Comparison of ENCODE assay signal across 8 cellular contexts in the genomic region with DNA sequence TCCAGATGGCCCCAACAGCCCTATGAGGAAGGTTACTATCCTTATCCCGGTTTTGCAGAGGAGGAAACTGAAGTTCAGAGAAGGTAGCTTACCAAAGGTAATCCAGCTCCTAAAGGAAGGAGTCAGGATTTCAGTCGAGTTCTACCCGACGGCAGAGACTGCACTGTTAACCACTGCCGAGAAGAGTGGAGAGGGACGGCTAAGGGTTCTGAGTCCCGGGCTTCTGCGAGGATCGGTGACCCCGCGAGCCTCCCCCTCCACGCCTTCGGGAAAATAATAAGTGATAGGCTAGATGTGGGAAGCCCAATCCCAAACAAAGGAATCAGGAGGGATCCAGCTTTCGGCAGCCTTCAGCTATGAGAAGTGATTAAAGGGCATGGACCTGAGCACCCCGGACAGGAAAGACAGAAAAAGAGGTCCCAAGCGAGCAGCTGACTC. TPM values are rescaled to one million over a fixed set of nuclear protein-coding genes. Genes with fewer than 3 reads are reported as not detected.
DNase-seq lines count a peak whose midpoint lies in the region; ATAC-seq, FAIRE-seq and TF ChIP-seq lines count a peak whose summit lies in the region.

No MANE protein-coding gene starts in this region.

- no TSS peak for BruUV-seq in HepG2 (replicated peaks; lab: Mats Ljungman, UMichigan)

- H3K36me3 ChIP-seq in astrocyte (ENCODE audit: insufficient read depth, low read length) = no peaks in the 10 kb centered on the region
- 0 out of 5 replicates have a peak, but pooled peaks cover 0 to 2% of the 10 kb centered on the region in 2 experiments for H3K36me3 ChIP-seq in HepG2 (replicated peaks in 1 of 2; ENCODE audit: control insufficient read depth in 1 of 2, insufficient read depth in 2 of 2, low read length in 2 of 2)
- no peaks in the 10 kb centered on the region for H3K36me3 ChIP-seq in upper lobe of left lung

- H3K9ac ChIP-seq in astrocyte (ENCODE audit: low read length) = peak overlapping the region; percentile 82
- peak overlapping the region; percentile 87 for H3K9ac ChIP-seq in HepG2 (ENCODE audit: insufficient read depth, low read depth, low read length)

- no peaks in the 10 kb centered on the region for H3K79me2 ChIP-seq in astrocyte (ENCODE audit: insufficient read depth, low read length)
- H3K79me2 ChIP-seq in HepG2 (ENCODE audit: insufficient read depth, low read length) = peaks cover 3% of the 10 kb centered on the region

- H3K4me3 ChIP-seq in astrocyte (ENCODE audit: insufficient read depth, low read depth, low read length) = peak overlapping the region; percentile 73
- H3K4me3 ChIP-seq in HepG2 (replicated peaks in 1 of 3; ENCODE audit: insufficient read depth in 1 of 3, low read depth in 2 of 3, low read length in 3 of 3) = peak overlapping the region; percentile 64 to 76 (median 67)
- H3K4me3 ChIP-seq in upper lobe of left lung = peak overlapping the region; percentile 25 to 66 (median 64)

- H3K36me3 Mint-ChIP-seq in astrocyte (ENCODE audit: low read depth, unreplicated experiment) = peaks cover under 1% of the 10 kb centered on the region

- no peaks in the 10 kb centered on the region for H3K27me3 Mint-ChIP-seq in astrocyte (ENCODE audit: low read depth, unreplicated experiment)

- TF ChIP-seq CTCF in astrocyte (IDR thresholded peaks at IDR 0.05; ENCODE audit: insufficient read depth, low read depth, low read length) (no peak), HepG2 (CRISPR knock-in tag; IDR thresholded peaks at IDR 0.05) (no peak), upper lobe of left lung (IDR thresholded peaks at IDR 0.05) (no peak)

- no peaks in the 10 kb centered on the region for H4K20me1 ChIP-seq in astrocyte (ENCODE audit: insufficient read depth, low read length)
- no peaks in the 10 kb centered on the region for H4K20me1 ChIP-seq in HepG2 (ENCODE audit: insufficient read depth, low read length)

- intact Hi-C loops in HepG2 (cut with micrococcal nuclease; ENCODE audit: unreplicated experiment) = loop anchor here (1.0 kb wide), 1 partner anchor 18 kb away; no protein-coding TSS in a partner anchor

- H3K4me2 ChIP-seq in astrocyte (ENCODE audit: low read length) (peak overlapping the region; percentile 91), HepG2 (ENCODE audit: low read depth, low read length) (peak overlapping the region; percentile 95)

- no peak for TF ChIP-seq EP300 in HepG2 (IDR thresholded peaks at IDR 0.05; ENCODE audit: low read depth in 2 of 2, low read length in 2 of 2)
- TF ChIP-seq EP300 in HepG2 (CRISPR knock-in tag; IDR thresholded peaks at IDR 0.05; ENCODE audit: borderline replicate concordance) = no peak
- no peak for TF ChIP-seq EP300 in upper lobe of left lung (IDR thresholded peaks at IDR 0.05)

- peak overlapping the region; percentile 87 for H3K27ac ChIP-seq in astrocyte (ENCODE audit: low read depth, low read length)
- peak overlapping the region; percentile 93 for H3K27ac ChIP-seq in HepG2 (ENCODE audit: extremely low read length, insufficient read depth, low read length)
- peak overlapping the region; percentile 92 to 98 (median 96) for H3K27ac ChIP-seq in upper lobe of left lung

- H3K27me3 ChIP-seq in astrocyte (ENCODE audit: insufficient read depth, low read length) (no peaks in the 10 kb centered on the region), HepG2 (ENCODE audit: control insufficient read depth in 1 of 2, insufficient read depth in 2 of 2, low read length in 2 of 2) (no peaks in the 10 kb centered on the region), upper lobe of left lung (no peaks in the 10 kb centered on the region)

- in situ Hi-C loops in HepG2 (cut with HindIII; ENCODE audit: extremely low pct_ligation_motif_present, low pct_unique_long_range_greater_than_20kb) = no loop called here

- H3K4me1 ChIP-seq in astrocyte (ENCODE audit: insufficient read depth, low read length) = peaks cover 26% of the 10 kb centered on the region
- peaks cover 59% of the 10 kb centered on the region for H3K4me1 ChIP-seq in HepG2 (ENCODE audit: insufficient read depth, low read length)
- H3K4me1 ChIP-seq in upper lobe of left lung = peaks cover 39 to 62% (median 52%) of the 10 kb centered on the region in 4 donors

- H3K9me3 ChIP-seq in astrocyte (ENCODE audit: insufficient read depth, low read depth, low read length) (no peaks in the 10 kb centered on the region), HepG2 (ENCODE audit: low read length) (no peaks in the 10 kb centered on the region), upper lobe of left lung (no peaks in the 10 kb centered on the region)

- TF ChIP-seq POLR2A in HepG2 (IDR thresholded peaks at IDR 0.05; ENCODE audit: insufficient read depth in 1 of 2, low read depth in 2 of 2, low read length in 2 of 2) (no peak), upper lobe of left lung (IDR thresholded peaks at IDR 0.05) (peak in 1 of 4 donors; percentile 32)

- no peaks in the 10 kb centered on the region for H3K9me3 Mint-ChIP-seq in astrocyte (ENCODE audit: unreplicated experiment)

- DNase-seq in astrocyte (ENCODE audit: low read depth) = peak; percentile 3
- no peak for DNase-seq in HepG2 (ENCODE audit: low spot score)
- DNase-seq in upper lobe of left lung = no peak
- DNase-seq in activated CD4-positive, CD25-positive, alpha-beta regulatory T cell (lab: John Stamatoyannopoulos, UW) = no peak
- DNase-seq in RKO (ENCODE audit: low spot score) = no peak
- no peak for DNase-seq in NCI-H2107 treated with DMSO at 0.1 percent for 48 hours (lab: John Stamatoyannopoulos, UW; ENCODE audit: unreplicated experiment)

- no peak for FAIRE-seq in astrocyte (lab: Jason Lieb, UNC)
- peak; percentile 23 for FAIRE-seq in HepG2 (lab: Jason Lieb, UNC)

- H3K4me1 Mint-ChIP-seq in astrocyte (ENCODE audit: low read depth, unreplicated experiment) = peaks cover 23% of the 10 kb centered on the region

- peak; percentile 3 for ATAC-seq in GM18511 (IDR thresholded peaks at IDR 0.05; ENCODE audit: unreplicated experiment)
- peak; percentile 2 for ATAC-seq in HG03103 (IDR thresholded peaks at IDR 0.05; ENCODE audit: low read depth, unreplicated experiment)
- ATAC-seq in HepG2 = peak; percentile 9
- peak in 1 of 2 donors; percentile 0 for ATAC-seq in upper lobe of left lung (ENCODE audit: low FRiP score in 2 of 2)

- H3K27ac Mint-ChIP-seq in astrocyte (ENCODE audit: unreplicated experiment) = peak overlapping the region; percentile 76

- POLR2A ChIA-PET in HepG2 (lab: Yijun Ruan, JAX) = interaction anchor here (0.6 to 3.5 kb wide), 21 partner anchors 10 to 473 kb away, joined by 3 to 34 read pairs (median 6); a partner anchor contains a TSS

- CTCF ChIA-PET in HepG2 (lab: Yijun Ruan, JAX; ENCODE audit: low intra/inter-chr PET ratio, low total read pairs) = no interaction called here

- no peak for TF ChIP-seq RAD21 in HepG2 (CRISPR knock-in tag; IDR thresholded peaks at IDR 0.05)

- H2AFZ ChIP-seq in astrocyte (ENCODE audit: low read depth, low read length) (peak overlapping the region; percentile 88), HepG2 (ENCODE audit: low read length) (no peak overlapping the region)

- under 1% methylated on average over 16 of the region's 16 CpGs for WGBS in HepG2 (ENCODE audit: low lambda C conversion rate)
- whole genome bisulfite sequencing in upper lobe of left lung, 2 donors = 0 to 1% methylated on average over 14 to 16 of the region's 16 CpGs

- H3K4me3 Mint-ChIP-seq in astrocyte (ENCODE audit: unreplicated experiment) = peak overlapping the region; percentile 91

RNA-seq across cellular contexts. Expression of a gene that starts 0.6 kb away (rescaled TPM):
- 5.8 and 7.3 TPM in 2 replicates for total RNA-seq in astrocyte
- 12.6 and 13.8 TPM in 2 replicates for total RNA-seq in HepG2 (2016; rRNA removed; fragmentation: Illumina TruSeq; extraction: Trizol)
- total RNA-seq in HepG2 (2016; cell fraction: cytosol; rRNA removed; fragmentation: Illumina TruSeq; extraction: Trizol; ENCODE audit: low read depth) = 9.7 and 10.8 TPM in 2 replicates
- 11.0 and 12.5 TPM in 2 replicates for total RNA-seq in HepG2 (2016; cell fraction: insoluble cytoplasmic fraction; rRNA removed; fragmentation: Illumina TruSeq; extraction: Trizol)
- 11.8 and 17.4 TPM in 2 replicates for total RNA-seq in HepG2 (2016; cell fraction: membrane; rRNA removed; fragmentation: Illumina TruSeq; extraction: Trizol)
- 5.8 and 7.3 TPM in 2 replicates for total RNA-seq in HepG2 (2016; cell fraction: nucleus; rRNA removed; fragmentation: Illumina TruSeq; extraction: Trizol)
- 20.2 and 22.3 TPM in 2 replicates for polyA plus RNA-seq in HepG2 (2011; rRNA removed)
- polyA plus RNA-seq in HepG2 (2011; cell fraction: cytosol; rRNA removed) = 23.3 and 31.3 TPM in 2 replicates
- polyA plus RNA-seq in HepG2 (2011; cell fraction: nucleus; rRNA removed) = 16.1 and 17.2 TPM in 2 replicates
- polyA plus RNA-seq in HepG2 (2012) = 14.0 and 14.1 TPM in 2 replicates
- polyA plus RNA-seq in HepG2 (2016; cell fraction: cytosol; fragmentation: Illumina TruSeq; extraction: Trizol; ENCODE audit: low read depth) = 17.0 and 20.1 TPM in 2 replicates
- polyA plus RNA-seq in HepG2 (2016; cell fraction: insoluble cytoplasmic fraction; fragmentation: Illumina TruSeq; extraction: Trizol; ENCODE audit: low read depth) = 14.9 and 21.4 TPM in 2 replicates
- 17.6 and 20.4 TPM in 2 replicates for polyA plus RNA-seq in HepG2 (2016; cell fraction: membrane; fragmentation: Illumina TruSeq; extraction: Trizol; ENCODE audit: low read depth)
- 14.6 and 19.8 TPM in 2 replicates for polyA plus RNA-seq in HepG2 (2016; cell fraction: nucleus; fragmentation: Illumina TruSeq; extraction: Trizol; ENCODE audit: insufficient read depth, low read depth)
- 19.3 and 62.1 TPM in 2 replicates for polyA minus RNA-seq in HepG2 (2011; rRNA and poly(A)+ RNA removed; ENCODE audit: low replicate concordance)
- polyA minus RNA-seq in HepG2 (2011; cell fraction: cytosol; rRNA and poly(A)+ RNA removed) = 18.5 and 20.3 TPM in 2 replicates
- 5.9 and 6.3 TPM in 2 replicates for polyA minus RNA-seq in HepG2 (2011; cell fraction: nucleus; rRNA and poly(A)+ RNA removed)
- 10 to 100 TPM; 10.7 to 46.1 (median 19.7) TPM for total RNA-seq in upper lobe of left lung

RNA-seq across cellular contexts. Expression of a gene that starts 0.8 kb away (rescaled TPM):
- total RNA-seq in astrocyte (2.5 and 4.8 TPM in 2 replicates), HepG2 (2016; rRNA removed; fragmentation: Illumina TruSeq; extraction: Trizol) (not detected in 2 replicates), upper lobe of left lung (10 to 100 TPM in 4 of 6 donors, 1 to 10 TPM in 2; 4.6 to 29.3 (median 13.0) TPM)
- total RNA-seq in HepG2 (2016; cell fraction: cytosol; rRNA removed; fragmentation: Illumina TruSeq; extraction: Trizol; ENCODE audit: low read depth) = not detected in 2 replicates
- total RNA-seq in HepG2 (2016; cell fraction: insoluble cytoplasmic fraction; rRNA removed; fragmentation: Illumina TruSeq; extraction: Trizol) = 0.35 TPM in 1 of 2 replicates, not detected in the other
- total RNA-seq in HepG2 (2016; cell fraction: membrane; rRNA removed; fragmentation: Illumina TruSeq; extraction: Trizol) = not detected in 2 replicates
- not detected in 2 replicates for total RNA-seq in HepG2 (2016; cell fraction: nucleus; rRNA removed; fragmentation: Illumina TruSeq; extraction: Trizol)
- polyA plus RNA-seq in HepG2 (2011; rRNA removed) = 0.69 and 1.1 TPM in 2 replicates
- 0.37 and 0.52 TPM in 2 replicates for polyA plus RNA-seq in HepG2 (2011; cell fraction: cytosol; rRNA removed)
- polyA plus RNA-seq in HepG2 (2011; cell fraction: nucleus; rRNA removed) = 5.8 and 7.5 TPM in 2 replicates
- 0.35 and 1.7 TPM in 2 replicates for polyA plus RNA-seq in HepG2 (2012)
- not detected in 2 replicates for polyA plus RNA-seq in HepG2 (2016; cell fraction: cytosol; fragmentation: Illumina TruSeq; extraction: Trizol; ENCODE audit: low read depth)
- not detected in 2 replicates for polyA plus RNA-seq in HepG2 (2016; cell fraction: insoluble cytoplasmic fraction; fragmentation: Illumina TruSeq; extraction: Trizol; ENCODE audit: low read depth)
- not detected in 2 replicates for polyA plus RNA-seq in HepG2 (2016; cell fraction: membrane; fragmentation: Illumina TruSeq; extraction: Trizol; ENCODE audit: low read depth)
- polyA plus RNA-seq in HepG2 (2016; cell fraction: nucleus; fragmentation: Illumina TruSeq; extraction: Trizol; ENCODE audit: insufficient read depth, low read depth) = not detected in 2 replicates
- 2.2 TPM in 1 of 2 replicates, not detected in the other for polyA minus RNA-seq in HepG2 (2011; rRNA and poly(A)+ RNA removed; ENCODE audit: low replicate concordance)
- not detected in 2 replicates for polyA minus RNA-seq in HepG2 (2011; cell fraction: cytosol; rRNA and poly(A)+ RNA removed)
- polyA minus RNA-seq in HepG2 (2011; cell fraction: nucleus; rRNA and poly(A)+ RNA removed) = 1.7 TPM in 1 of 2 replicates, not detected in the other

RNA-seq across cellular contexts. Expression of a gene that starts 57.3 kb away (rescaled TPM):
- total RNA-seq in astrocyte (not detected in 2 replicates), HepG2 (2016; rRNA removed; fragmentation: Illumina TruSeq; extraction: Trizol) (165 TPM in 1 of 2 replicates, not detected in the other), upper lobe of left lung (not detected)
- total RNA-seq in HepG2 (2016; cell fraction: cytosol; rRNA removed; fragmentation: Illumina TruSeq; extraction: Trizol; ENCODE audit: low read depth) = 252 and 278 TPM in 2 replicates
- 103 and 268 TPM in 2 replicates for total RNA-seq in HepG2 (2016; cell fraction: insoluble cytoplasmic fraction; rRNA removed; fragmentation: Illumina TruSeq; extraction: Trizol)
- 148 TPM in 1 of 2 replicates, not detected in the other for total RNA-seq in HepG2 (2016; cell fraction: membrane; rRNA removed; fragmentation: Illumina TruSeq; extraction: Trizol)
- 2,234 and 2,499 TPM in 2 replicates for total RNA-seq in HepG2 (2016; cell fraction: nucleus; rRNA removed; fragmentation: Illumina TruSeq; extraction: Trizol)
- polyA plus RNA-seq in HepG2 (2011; rRNA removed) = not detected in 2 replicates
- not detected in 2 replicates for polyA plus RNA-seq in HepG2 (2011; cell fraction: cytosol; rRNA removed)
- polyA plus RNA-seq in HepG2 (2011; cell fraction: nucleus; rRNA removed) = under 0.01 TPM in 1 of 2 replicates, not detected in the other
- not detected in 2 replicates for polyA plus RNA-seq in HepG2 (2012)
- polyA plus RNA-seq in HepG2 (2016; cell fraction: cytosol; fragmentation: Illumina TruSeq; extraction: Trizol; ENCODE audit: low read depth) = not detected in 2 replicates
- not detected in 2 replicates for polyA plus RNA-seq in HepG2 (2016; cell fraction: insoluble cytoplasmic fraction; fragmentation: Illumina TruSeq; extraction: Trizol; ENCODE audit: low read depth)
- polyA plus RNA-seq in HepG2 (2016; cell fraction: membrane; fragmentation: Illumina TruSeq; extraction: Trizol; ENCODE audit: low read depth) = not detected in 2 replicates
- not detected in 2 replicates for polyA plus RNA-seq in HepG2 (2016; cell fraction: nucleus; fragmentation: Illumina TruSeq; extraction: Trizol; ENCODE audit: insufficient read depth, low read depth)
- under 0.01 TPM in 2 replicates for polyA minus RNA-seq in HepG2 (2011; rRNA and poly(A)+ RNA removed; ENCODE audit: low replicate concordance)
- polyA minus RNA-seq in HepG2 (2011; cell fraction: cytosol; rRNA and poly(A)+ RNA removed) = 1,580 and 1,780 TPM in 2 replicates
- under 0.01 TPM in 2 replicates for polyA minus RNA-seq in HepG2 (2011; cell fraction: nucleus; rRNA and poly(A)+ RNA removed)
